Comparison of ENCODE assay signal across 8 cellular contexts in the genomic region with DNA sequence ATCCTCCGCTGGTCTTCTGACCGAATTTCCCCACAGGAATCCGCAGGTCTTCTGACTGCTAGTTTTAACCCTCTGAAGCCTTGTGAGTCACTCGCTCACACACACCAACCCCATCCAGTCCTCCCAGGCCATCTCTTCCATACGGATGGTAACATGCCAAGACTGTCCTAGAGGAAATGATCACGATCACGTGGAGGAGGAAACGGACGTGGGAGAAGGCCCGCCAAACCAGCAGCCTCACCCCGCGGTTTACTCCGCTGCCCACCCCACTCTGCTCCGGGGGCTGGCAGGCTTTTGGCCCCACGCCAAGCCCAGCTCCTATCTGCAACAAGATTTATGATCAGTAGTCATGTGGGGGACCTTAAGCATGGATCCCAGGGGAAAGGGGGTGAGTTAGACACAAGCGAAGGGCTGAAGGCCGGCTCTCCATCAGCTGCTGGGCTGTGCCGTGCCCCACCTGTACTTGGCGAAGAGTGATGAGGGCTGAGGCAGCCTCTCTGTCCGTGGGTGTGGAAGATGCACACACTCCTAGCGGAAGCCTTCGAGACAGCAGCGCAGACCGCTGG. TPM values are rescaled to one million over a fixed set of nuclear protein-coding genes. Genes with fewer than 3 reads are reported as not detected.
A peak's percentile ranks its signal among the peaks of the same experiment; 100 is the strongest.
DNase-seq lines count a peak whose midpoint lies in the region; ATAC-seq, FAIRE-seq and TF ChIP-seq lines count a peak whose summit lies in the region.

No MANE protein-coding gene starts in this region.

- peak overlapping the region; percentile 92 for H3K4me3 Mint-ChIP-seq in dendritic cell treated with granulocyte-macrophage colony-stimulating factor and Interleukin-4, amounts not matched to agents 40 ng/mL and 50 ng/mL, for 4 days

- H3K27ac ChIP-seq in Peyer's patch (peak overlapping the region; percentile 85 to 98 (median 88)), mesendoderm (ENCODE audit: low read depth, low read length) (no peak overlapping the region)

- H3K9ac ChIP-seq in mesendoderm (ENCODE audit: low read length): peak overlapping the region; percentile 42

- WGBS in mesendoderm (ENCODE audit: extremely low coverage, insufficient coverage, low lambda C conversion rate): no CpG with 5 or more reads among the region's 24 CpGs

- peak overlapping the region; percentile 90 for H3K27ac Mint-ChIP-seq in dendritic cell treated with granulocyte-macrophage colony-stimulating factor and Interleukin-4, amounts not matched to agents 40 ng/mL and 50 ng/mL, for 4 days

- no peak overlapping the region for H2BK120ac ChIP-seq in mesendoderm (ENCODE audit: low read depth, low read length)

- H3K27me3 Mint-ChIP-seq in dendritic cell treated with granulocyte-macrophage colony-stimulating factor and Interleukin-4, amounts not matched to agents 40 ng/mL and 50 ng/mL, for 4 days: no peaks in the 10 kb centered on the region

- H3K36me3 ChIP-seq in Peyer's patch (peaks cover 0 to 24% (median 0%) of the 10 kb centered on the region in 3 donors), mesendoderm (ENCODE audit: control insufficient read depth, insufficient read depth, low read length) (peaks cover 3% of the 10 kb centered on the region)

- H3K23ac ChIP-seq in mesendoderm (ENCODE audit: low read length): peak overlapping the region; percentile 1

- H3K4me2 ChIP-seq in mesendoderm (ENCODE audit: low read length): peak overlapping the region; percentile 61

- H2AK5ac ChIP-seq in mesendoderm (ENCODE audit: low read length): no peak overlapping the region

- intact Hi-C loops in dendritic cell treated with granulocyte-macrophage colony-stimulating factor and Interleukin-4, amounts not matched to agents 40 ng/mL and 50 ng/mL, for 4 days (cut with micrococcal nuclease): loop anchor here (2.0 kb wide), 2 partner anchors 39 to 45 kb away; no protein-coding TSS in a partner anchor

- FAIRE-seq in urothelium cell line (lab: Jason Lieb, UNC): no peak
- FAIRE-seq in GM12892 (lab: Jason Lieb, UNC): no peak

- H4K8ac ChIP-seq in mesendoderm (ENCODE audit: low read depth, low read length): no peak overlapping the region

- H3K4me1 ChIP-seq in Peyer's patch (peaks cover 4 to 40% (median 25%) of the 10 kb centered on the region in 4 donors), mesendoderm (ENCODE audit: control insufficient read depth, low read depth, low read length) (peaks cover 3% of the 10 kb centered on the region)

- no peak for TF ChIP-seq CTCF in Peyer's patch (IDR thresholded peaks at IDR 0.05)

- H2BK5ac ChIP-seq in mesendoderm (ENCODE audit: low read length): no peak overlapping the region

- peak; percentile 11 for ATAC-seq in HG02852 (IDR thresholded peaks at IDR 0.05; ENCODE audit: unreplicated experiment)

- H3K79me2 ChIP-seq in mesendoderm (ENCODE audit: control insufficient read depth, insufficient read depth, low read length): peaks cover 5% of the 10 kb centered on the region

- H3K4me3 ChIP-seq in Peyer's patch: peak overlapping the region; percentile 91 to 100 (median 98)
- H3K4me3 ChIP-seq in mesendoderm (ENCODE audit: low read length): no peak overlapping the region

- no peak overlapping the region for H2BK15ac ChIP-seq in mesendoderm (replicated peaks; ENCODE audit: low read depth)

- H3K4ac ChIP-seq in mesendoderm (ENCODE audit: low read depth, low read length): no peak overlapping the region

- H3K9me3 ChIP-seq in Peyer's patch: no peaks in the 10 kb centered on the region

- H3K79me1 ChIP-seq in mesendoderm (ENCODE audit: low read length): peaks cover 4% of the 10 kb centered on the region

- TF ChIP-seq POLR2A in Peyer's patch (IDR thresholded peaks at IDR 0.05) (no peak), GM12892 (IDR thresholded peaks at IDR 0.05; ENCODE audit: low read depth, low read length) (no peak)

- H3K18ac ChIP-seq in mesendoderm (ENCODE audit: low read length): no peak overlapping the region

- H3K56ac ChIP-seq in mesendoderm (ENCODE audit: low read length): peak overlapping the region; percentile 15

- H3K27me3 ChIP-seq in Peyer's patch (no peaks in the 10 kb centered on the region), mesendoderm (ENCODE audit: insufficient read depth, low read length, poor library complexity) (no peaks in the 10 kb centered on the region)

- DNase-seq in COR-L47 (lab: John Stamatoyannopoulos, UW) (peak; percentile 77), Peyer's patch (no peak), mesendoderm (no peak), urothelium cell line (ENCODE audit: low spot score) (peak; percentile 81), GM12892 (ENCODE audit: insufficient read length) (no peak), NCI-H510A treated with DMSO at 0.1 percent for 48 hours (lab: John Stamatoyannopoulos, UW) (no peak)

- H4K5ac ChIP-seq in mesendoderm (ENCODE audit: low read length): no peak overlapping the region

- peaks cover 71% of the 10 kb centered on the region for H3K36me3 Mint-ChIP-seq in dendritic cell treated with granulocyte-macrophage colony-stimulating factor and Interleukin-4, amounts not matched to agents 40 ng/mL and 50 ng/mL, for 4 days (ENCODE audit: low read depth)

- peaks cover 67% of the 10 kb centered on the region for H3K4me1 Mint-ChIP-seq in dendritic cell treated with granulocyte-macrophage colony-stimulating factor and Interleukin-4, amounts not matched to agents 40 ng/mL and 50 ng/mL, for 4 days (ENCODE audit: low read depth)

- H3K9me3 Mint-ChIP-seq in dendritic cell treated with granulocyte-macrophage colony-stimulating factor and Interleukin-4, amounts not matched to agents 40 ng/mL and 50 ng/mL, for 4 days: no peaks in the 10 kb centered on the region

RNA-seq across cellular contexts. Expression of gene FAAP100, which starts 1.5 kb away (rescaled TPM):
- 10 to 100 TPM; 38.2 to 66.9 (median 52.2) TPM for total RNA-seq in Peyer's patch
- polyA plus RNA-seq in mesendoderm (2013, experiment 1 of 2): 14.4 TPM
- 14.8 TPM for polyA plus RNA-seq in mesendoderm (2013, experiment 2 of 2)
- polyA plus RNA-seq in GM12892 (2012; ENCODE audit: missing spikeins): 7.8 TPM

RNA-seq across cellular contexts. Expression of gene FSCN2, which starts 25.5 kb away (rescaled TPM):
- total RNA-seq in Peyer's patch: 1 to 10 TPM; 1.2 to 7.9 (median 5.2) TPM
- not detected for polyA plus RNA-seq in mesendoderm (2013, experiment 1 of 2)
- polyA plus RNA-seq in mesendoderm (2013, experiment 2 of 2): not detected
- 0.87 TPM for polyA plus RNA-seq in GM12892 (2012; ENCODE audit: missing spikeins)

RNA-seq across cellular contexts. Expression of gene ACTG1, which starts 41.1 kb away (rescaled TPM):
- 1,000 to 10,000 TPM; 2,510 to 3,878 (median 3,203) TPM for total RNA-seq in Peyer's patch
- 9,422 TPM for polyA plus RNA-seq in mesendoderm (2013, experiment 1 of 2)
- polyA plus RNA-seq in mesendoderm (2013, experiment 2 of 2): 9,613 TPM
- polyA plus RNA-seq in GM12892 (2012; ENCODE audit: missing spikeins): 2,092 TPM

Comparison
In these comparisons a context has a peak if more than half of its experiments do, and no peak if none do; other contexts are left out.
1. DNase-seq: peak in COR-L47 (single experiment) and urothelium cell line (single experiment); none in Peyer's patch (0 of 3), mesendoderm (single experiment), GM12892 (single experiment) and NCI-H510A treated with DMSO at 0.1 percent for 48 hours (single experiment).